2 cellular contexts compared by ENCODE assay signal in the genomic region with DNA sequence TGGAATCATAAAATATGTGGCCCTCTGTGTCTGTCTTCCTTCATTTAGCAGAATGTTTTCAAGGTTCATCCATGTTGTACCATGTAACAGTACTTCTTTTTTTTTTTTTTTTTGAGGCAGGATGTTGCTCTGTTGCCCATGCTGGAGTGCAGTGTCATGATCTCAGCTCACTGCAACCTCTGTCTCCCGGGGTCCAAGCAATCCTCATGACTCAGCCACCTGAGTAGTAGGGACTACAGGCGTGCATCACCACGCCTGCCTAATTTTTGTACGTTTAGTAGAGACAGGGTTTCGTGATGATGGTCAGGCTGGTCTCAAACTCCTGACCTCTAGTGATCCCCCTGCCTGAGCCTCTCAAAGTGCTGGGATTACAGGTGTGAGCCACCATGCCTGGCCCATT.
TF ChIP-seq lines count a peak whose summit lies in the region.

No MANE protein-coding gene starts in this region.

TF ChIP-seq in HepG2, 621 proteins besides CTCF, POLR2A, EP300 and RAD21:
- no peak for TF ChIP-seq SNRNP70 (IDR thresholded peaks at IDR 0.05; ENCODE audit: low read depth, low read length)
- 0 out of 2 replicates have a peak, but pooled peaks have one; percentile 25 for TF ChIP-seq POLR2AphosphoS2 (IDR thresholded peaks at IDR 0.05; ENCODE audit: low read depth, low read length)
- TF ChIP-seq RBM22 (optimal IDR thresholded peaks at IDR 0.05; ENCODE audit: low read length): peak; percentile 35
- TF ChIP-seq, protein P1, sequence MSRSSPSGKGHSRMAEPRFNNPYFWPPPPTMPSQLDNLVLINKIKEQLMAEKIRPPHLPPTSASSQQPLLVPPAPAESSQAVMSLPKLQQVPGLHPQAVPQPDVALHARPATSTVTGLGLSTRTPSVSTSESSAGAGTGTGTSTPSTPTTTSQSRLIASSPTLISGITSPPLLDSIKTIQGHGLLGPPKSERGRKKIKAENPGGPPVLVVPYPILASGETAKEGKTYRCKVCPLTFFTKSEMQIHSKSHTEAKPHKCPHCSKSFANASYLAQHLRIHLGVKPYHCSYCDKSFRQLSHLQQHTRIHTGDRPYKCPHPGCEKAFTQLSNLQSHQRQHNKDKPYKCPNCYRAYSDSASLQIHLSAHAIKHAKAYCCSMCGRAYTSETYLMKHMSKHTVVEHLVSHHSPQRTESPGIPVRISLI (CRISPR knock-in tag; IDR thresholded peaks at IDR 0.05; ENCODE audit: borderline replicate concordance): peak; percentile 31; the same call in 1 of the 2 replicates

TF ChIP-seq in GM23338, 12 proteins besides CTCF, POLR2A, EP300 and RAD21:
- TF ChIP-seq, protein P2, sequence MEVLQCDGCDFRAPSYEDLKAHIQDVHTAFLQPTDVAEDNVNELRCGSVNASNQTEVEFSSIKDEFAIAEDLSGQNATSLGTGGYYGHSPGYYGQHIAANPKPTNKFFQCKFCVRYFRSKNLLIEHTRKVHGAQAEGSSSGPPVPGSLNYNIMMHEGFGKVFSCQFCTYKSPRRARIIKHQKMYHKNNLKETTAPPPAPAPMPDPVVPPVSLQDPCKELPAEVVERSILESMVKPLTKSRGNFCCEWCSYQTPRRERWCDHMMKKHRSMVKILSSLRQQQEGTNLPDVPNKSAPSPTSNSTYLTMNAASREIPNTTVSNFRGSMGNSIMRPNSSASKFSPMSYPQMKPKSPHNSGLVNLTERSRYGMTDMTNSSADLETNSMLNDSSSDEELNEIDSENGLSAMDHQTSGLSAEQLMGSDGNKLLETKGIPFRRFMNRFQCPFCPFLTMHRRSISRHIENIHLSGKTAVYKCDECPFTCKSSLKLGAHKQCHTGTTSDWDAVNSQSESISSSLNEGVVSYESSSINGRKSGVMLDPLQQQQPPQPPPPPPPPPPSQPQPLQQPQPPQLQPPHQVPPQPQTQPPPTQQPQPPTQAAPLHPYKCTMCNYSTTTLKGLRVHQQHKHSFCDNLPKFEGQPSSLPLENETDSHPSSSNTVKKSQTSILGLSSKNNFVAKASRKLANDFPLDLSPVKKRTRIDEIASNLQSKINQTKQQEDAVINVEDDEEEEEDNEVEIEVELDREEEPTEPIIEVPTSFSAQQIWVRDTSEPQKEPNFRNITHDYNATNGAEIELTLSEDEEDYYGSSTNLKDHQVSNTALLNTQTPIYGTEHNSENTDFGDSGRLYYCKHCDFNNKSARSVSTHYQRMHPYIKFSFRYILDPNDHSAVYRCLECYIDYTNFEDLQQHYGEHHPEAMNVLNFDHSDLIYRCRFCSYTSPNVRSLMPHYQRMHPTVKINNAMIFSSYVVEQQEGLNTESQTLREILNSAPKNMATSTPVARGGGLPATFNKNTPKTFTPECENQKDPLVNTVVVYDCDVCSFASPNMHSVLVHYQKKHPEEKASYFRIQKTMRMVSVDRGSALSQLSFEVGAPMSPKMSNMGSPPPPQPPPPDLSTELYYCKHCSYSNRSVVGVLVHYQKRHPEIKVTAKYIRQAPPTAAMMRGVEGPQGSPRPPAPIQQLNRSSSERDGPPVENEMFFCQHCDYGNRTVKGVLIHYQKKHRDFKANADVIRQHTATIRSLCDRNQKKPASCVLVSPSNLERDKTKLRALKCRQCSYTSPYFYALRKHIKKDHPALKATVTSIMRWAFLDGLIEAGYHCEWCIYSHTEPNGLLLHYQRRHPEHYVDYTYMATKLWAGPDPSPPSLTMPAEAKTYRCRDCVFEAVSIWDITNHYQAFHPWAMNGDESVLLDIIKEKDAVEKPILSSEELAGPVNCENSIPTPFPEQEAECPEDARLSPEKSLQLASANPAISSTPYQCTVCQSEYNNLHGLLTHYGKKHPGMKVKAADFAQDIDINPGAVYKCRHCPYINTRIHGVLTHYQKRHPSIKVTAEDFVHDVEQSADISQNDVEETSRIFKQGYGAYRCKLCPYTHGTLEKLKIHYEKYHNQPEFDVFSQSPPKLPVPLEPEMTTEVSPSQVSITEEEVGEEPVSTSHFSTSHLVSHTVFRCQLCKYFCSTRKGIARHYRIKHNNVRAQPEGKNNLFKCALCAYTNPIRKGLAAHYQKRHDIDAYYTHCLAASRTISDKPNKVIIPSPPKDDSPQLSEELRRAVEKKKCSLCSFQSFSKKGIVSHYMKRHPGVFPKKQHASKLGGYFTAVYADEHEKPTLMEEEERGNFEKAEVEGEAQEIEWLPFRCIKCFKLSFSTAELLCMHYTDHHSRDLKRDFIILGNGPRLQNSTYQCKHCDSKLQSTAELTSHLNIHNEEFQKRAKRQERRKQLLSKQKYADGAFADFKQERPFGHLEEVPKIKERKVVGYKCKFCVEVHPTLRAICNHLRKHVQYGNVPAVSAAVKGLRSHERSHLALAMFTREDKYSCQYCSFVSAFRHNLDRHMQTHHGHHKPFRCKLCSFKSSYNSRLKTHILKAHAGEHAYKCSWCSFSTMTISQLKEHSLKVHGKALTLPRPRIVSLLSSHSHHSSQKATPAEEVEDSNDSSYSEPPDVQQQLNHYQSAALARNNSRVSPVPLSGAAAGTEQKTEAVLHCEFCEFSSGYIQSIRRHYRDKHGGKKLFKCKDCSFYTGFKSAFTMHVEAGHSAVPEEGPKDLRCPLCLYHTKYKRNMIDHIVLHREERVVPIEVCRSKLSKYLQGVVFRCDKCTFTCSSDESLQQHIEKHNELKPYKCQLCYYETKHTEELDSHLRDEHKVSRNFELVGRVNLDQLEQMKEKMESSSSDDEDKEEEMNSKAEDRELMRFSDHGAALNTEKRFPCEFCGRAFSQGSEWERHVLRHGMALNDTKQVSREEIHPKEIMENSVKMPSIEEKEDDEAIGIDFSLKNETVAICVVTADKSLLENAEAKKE (CRISPR knock-in tag; IDR thresholded peaks at IDR 0.05): no peak
- no peak for TF ChIP-seq JUNB (IDR thresholded peaks at IDR 0.05; ENCODE audit: unreplicated experiment)
- TF ChIP-seq EZH2 (IDR thresholded peaks at IDR 0.05; ENCODE audit: low read depth, unreplicated experiment): no peak
- TF ChIP-seq, protein P3, sequence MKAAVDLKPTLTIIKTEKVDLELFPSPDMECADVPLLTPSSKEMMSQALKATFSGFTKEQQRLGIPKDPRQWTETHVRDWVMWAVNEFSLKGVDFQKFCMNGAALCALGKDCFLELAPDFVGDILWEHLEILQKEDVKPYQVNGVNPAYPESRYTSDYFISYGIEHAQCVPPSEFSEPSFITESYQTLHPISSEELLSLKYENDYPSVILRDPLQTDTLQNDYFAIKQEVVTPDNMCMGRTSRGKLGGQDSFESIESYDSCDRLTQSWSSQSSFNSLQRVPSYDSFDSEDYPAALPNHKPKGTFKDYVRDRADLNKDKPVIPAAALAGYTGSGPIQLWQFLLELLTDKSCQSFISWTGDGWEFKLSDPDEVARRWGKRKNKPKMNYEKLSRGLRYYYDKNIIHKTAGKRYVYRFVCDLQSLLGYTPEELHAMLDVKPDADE (IDR thresholded peaks at IDR 0.05): no peak
- no peak for TF ChIP-seq POLR2AphosphoS5 (IDR thresholded peaks at IDR 0.05; ENCODE audit: low read depth)
